ENCODE assay signal across 1 cellular context in the genomic region with DNA sequence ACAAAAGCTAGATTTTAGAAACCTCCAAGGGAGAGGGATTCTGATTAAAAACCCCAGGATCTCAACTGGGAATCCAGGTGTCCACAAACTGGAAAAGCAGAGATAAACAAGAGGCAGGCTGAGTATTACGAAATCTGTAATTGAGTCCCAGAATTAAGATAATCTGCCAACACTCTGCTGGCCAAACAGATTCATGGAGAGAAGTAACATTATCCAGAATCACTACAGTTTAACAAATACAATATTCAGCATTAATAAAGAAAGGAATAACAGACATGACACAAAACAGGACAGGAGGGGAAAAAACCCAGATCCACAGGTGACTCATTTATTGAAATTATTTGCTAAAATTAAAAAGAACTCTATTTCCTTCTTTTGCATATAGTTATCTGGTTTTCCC.
TF ChIP-seq lines count a peak whose summit lies in the region.

No MANE protein-coding gene starts in this region.

TF ChIP-seq in SK-N-SH, 30 proteins besides CTCF, POLR2A, EP300 and RAD21 (continued from another document):
- peak; percentile 67; the same call in 1 of the 2 replicates for TF ChIP-seq POLR2AphosphoS5 (IDR thresholded peaks at IDR 0.05; ENCODE audit: low read depth, low read length)
- 0 out of 2 replicates have a peak, but pooled peaks have one; percentile 39 for TF ChIP-seq FOXM1 (IDR thresholded peaks at IDR 0.05; ENCODE audit: low read depth)
- TF ChIP-seq CHD2 (IDR thresholded peaks at IDR 0.05; ENCODE audit: low read length, partially characterized antibody), result peak; percentile 11
- TF ChIP-seq, protein P1, sequence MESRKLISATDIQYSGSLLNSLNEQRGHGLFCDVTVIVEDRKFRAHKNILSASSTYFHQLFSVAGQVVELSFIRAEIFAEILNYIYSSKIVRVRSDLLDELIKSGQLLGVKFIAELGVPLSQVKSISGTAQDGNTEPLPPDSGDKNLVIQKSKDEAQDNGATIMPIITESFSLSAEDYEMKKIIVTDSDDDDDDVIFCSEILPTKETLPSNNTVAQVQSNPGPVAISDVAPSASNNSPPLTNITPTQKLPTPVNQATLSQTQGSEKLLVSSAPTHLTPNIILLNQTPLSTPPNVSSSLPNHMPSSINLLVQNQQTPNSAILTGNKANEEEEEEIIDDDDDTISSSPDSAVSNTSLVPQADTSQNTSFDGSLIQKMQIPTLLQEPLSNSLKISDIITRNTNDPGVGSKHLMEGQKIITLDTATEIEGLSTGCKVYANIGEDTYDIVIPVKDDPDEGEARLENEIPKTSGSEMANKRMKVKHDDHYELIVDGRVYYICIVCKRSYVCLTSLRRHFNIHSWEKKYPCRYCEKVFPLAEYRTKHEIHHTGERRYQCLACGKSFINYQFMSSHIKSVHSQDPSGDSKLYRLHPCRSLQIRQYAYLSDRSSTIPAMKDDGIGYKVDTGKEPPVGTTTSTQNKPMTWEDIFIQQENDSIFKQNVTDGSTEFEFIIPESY (IDR thresholded peaks at IDR 0.05; ENCODE audit: borderline replicate concordance, low read depth), result no peak
- peak; percentile 68; the same call in 1 of the 2 replicates for TF ChIP-seq GATA2 (CRISPR knock-in tag; IDR thresholded peaks at IDR 0.05)
- no peak for TF ChIP-seq FOXJ3 (CRISPR knock-in tag; IDR thresholded peaks at IDR 0.05)
- no peak for TF ChIP-seq YY1 (IDR thresholded peaks at IDR 0.05; ENCODE audit: low read depth)
- TF ChIP-seq JUND (IDR thresholded peaks at IDR 0.05), result peak; percentile 38
- TF ChIP-seq GABPA (IDR thresholded peaks at IDR 0.05; ENCODE audit: low read depth), result no peak
- TF ChIP-seq, protein P2, sequence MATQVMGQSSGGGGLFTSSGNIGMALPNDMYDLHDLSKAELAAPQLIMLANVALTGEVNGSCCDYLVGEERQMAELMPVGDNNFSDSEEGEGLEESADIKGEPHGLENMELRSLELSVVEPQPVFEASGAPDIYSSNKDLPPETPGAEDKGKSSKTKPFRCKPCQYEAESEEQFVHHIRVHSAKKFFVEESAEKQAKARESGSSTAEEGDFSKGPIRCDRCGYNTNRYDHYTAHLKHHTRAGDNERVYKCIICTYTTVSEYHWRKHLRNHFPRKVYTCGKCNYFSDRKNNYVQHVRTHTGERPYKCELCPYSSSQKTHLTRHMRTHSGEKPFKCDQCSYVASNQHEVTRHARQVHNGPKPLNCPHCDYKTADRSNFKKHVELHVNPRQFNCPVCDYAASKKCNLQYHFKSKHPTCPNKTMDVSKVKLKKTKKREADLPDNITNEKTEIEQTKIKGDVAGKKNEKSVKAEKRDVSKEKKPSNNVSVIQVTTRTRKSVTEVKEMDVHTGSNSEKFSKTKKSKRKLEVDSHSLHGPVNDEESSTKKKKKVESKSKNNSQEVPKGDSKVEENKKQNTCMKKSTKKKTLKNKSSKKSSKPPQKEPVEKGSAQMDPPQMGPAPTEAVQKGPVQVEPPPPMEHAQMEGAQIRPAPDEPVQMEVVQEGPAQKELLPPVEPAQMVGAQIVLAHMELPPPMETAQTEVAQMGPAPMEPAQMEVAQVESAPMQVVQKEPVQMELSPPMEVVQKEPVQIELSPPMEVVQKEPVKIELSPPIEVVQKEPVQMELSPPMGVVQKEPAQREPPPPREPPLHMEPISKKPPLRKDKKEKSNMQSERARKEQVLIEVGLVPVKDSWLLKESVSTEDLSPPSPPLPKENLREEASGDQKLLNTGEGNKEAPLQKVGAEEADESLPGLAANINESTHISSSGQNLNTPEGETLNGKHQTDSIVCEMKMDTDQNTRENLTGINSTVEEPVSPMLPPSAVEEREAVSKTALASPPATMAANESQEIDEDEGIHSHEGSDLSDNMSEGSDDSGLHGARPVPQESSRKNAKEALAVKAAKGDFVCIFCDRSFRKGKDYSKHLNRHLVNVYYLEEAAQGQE (IDR thresholded peaks at IDR 0.05; ENCODE audit: low read depth, low read length), result no peak
- 0 out of 2 replicates have a peak, but pooled peaks have one; percentile 8 for TF ChIP-seq FOSL2 (IDR thresholded peaks at IDR 0.05; ENCODE audit: borderline replicate concordance, low read depth)
